In genomic region chr12:48106574-48107251, GRCh38 we compare ENCODE assay signal across 8 cellular contexts. TPM values are rescaled to one million over a fixed set of nuclear protein-coding genes. Genes with fewer than 3 reads are reported as not detected.
DNase-seq lines count a peak whose midpoint lies in the region; ATAC-seq and TF ChIP-seq lines count a peak whose summit lies in the region.

No MANE protein-coding gene starts in this region.

- H3K9me3 ChIP-seq in CD4-positive, alpha-beta memory T cell (ENCODE audit: control insufficient read depth in 1 of 2, low read length in 2 of 2): no peaks in the 10 kb centered on the region

- intact Hi-C loops in CD4-positive, alpha-beta memory T cell (cut with micrococcal nuclease): loop anchor here (1.0 to 5.0 kb wide), 4 partner anchors 13 to 144 kb away; partner anchors contain the start of genes ASB8, PFKM and TMEM106C
- intact Hi-C loops in dendritic cell treated with granulocyte-macrophage colony-stimulating factor and Interleukin-4, amounts not matched to agents 40 ng/mL and 50 ng/mL, for 4 days (cut with micrococcal nuclease): loop anchor here (1.0 to 10.0 kb wide), 2 partner anchors 51 to 608 kb away; partner anchors contain the start of genes ASB8 and CCNT1

- no peaks in the 10 kb centered on the region for H3K36me3 ChIP-seq in CD4-positive, alpha-beta memory T cell (ENCODE audit: insufficient read depth, low read length)
- no peaks in the 10 kb centered on the region for H3K36me3 ChIP-seq in KMS-11 (ENCODE audit: insufficient read depth)

- peak overlapping the region; percentile 95 for H3K9ac ChIP-seq in KMS-11

- peak overlapping the region; percentile 90 for H3K4me2 ChIP-seq in KMS-11

- peak overlapping the region; percentile 77 for H2AFZ ChIP-seq in KMS-11 (ENCODE audit: low read depth)

- no peak for ATAC-seq in GM18498 (IDR thresholded peaks at IDR 0.05; ENCODE audit: unreplicated experiment)
- no peak for ATAC-seq in HG02938 (IDR thresholded peaks at IDR 0.05; ENCODE audit: unreplicated experiment)

- no peaks in the 10 kb centered on the region for H3K9me3 Mint-ChIP-seq in CD4-positive, alpha-beta memory T cell
- H3K9me3 Mint-ChIP-seq in dendritic cell treated with granulocyte-macrophage colony-stimulating factor and Interleukin-4, amounts not matched to agents 40 ng/mL and 50 ng/mL, for 4 days: no peaks in the 10 kb centered on the region
- H3K9me3 Mint-ChIP-seq in neural crest cell: no peaks in the 10 kb centered on the region

- H3K27ac ChIP-seq in CD4-positive, alpha-beta memory T cell (ENCODE audit: low read depth, low read length): peak overlapping the region; percentile 96
- peak overlapping the region; percentile 98 for H3K27ac ChIP-seq in KMS-11

- no peaks in the 10 kb centered on the region for H3K27me3 ChIP-seq in CD4-positive, alpha-beta memory T cell (ENCODE audit: insufficient read depth, low read length)
- no peaks in the 10 kb centered on the region for H3K27me3 ChIP-seq in KMS-11 (ENCODE audit: insufficient read depth, low read depth)

- H3K4me3 Mint-ChIP-seq in CD4-positive, alpha-beta memory T cell: peak overlapping the region; percentile 89 to 97 (median 92)
- H3K4me3 Mint-ChIP-seq in dendritic cell treated with granulocyte-macrophage colony-stimulating factor and Interleukin-4, amounts not matched to agents 40 ng/mL and 50 ng/mL, for 4 days: peak overlapping the region; percentile 89
- H3K4me3 Mint-ChIP-seq in neural crest cell: peak overlapping the region; percentile 95

- no peak for DNase-seq in CD4-positive, alpha-beta memory T cell
- no peak for DNase-seq in neural crest cell (ENCODE audit: low read depth, low spot score)
- no peak for DNase-seq in mucosa of gallbladder (ENCODE audit: low spot score)
- DNase-seq in DMS79 treated with DMSO at 0.1 percent for 48 hours (lab: John Stamatoyannopoulos, UW): no peak

- H3K4me1 Mint-ChIP-seq in CD4-positive, alpha-beta memory T cell: peaks cover 41 to 60% (median 48%) of the 10 kb centered on the region in 4 donors
- peaks cover 25% of the 10 kb centered on the region for H3K4me1 Mint-ChIP-seq in dendritic cell treated with granulocyte-macrophage colony-stimulating factor and Interleukin-4, amounts not matched to agents 40 ng/mL and 50 ng/mL, for 4 days (ENCODE audit: low read depth)
- peaks cover 30% of the 10 kb centered on the region for H3K4me1 Mint-ChIP-seq in neural crest cell

- POLR2A ChIA-PET in CD4-positive, alpha-beta memory T cell (lab: Charles Lee; ENCODE audit: partially characterized antibody): interaction anchor here (1.0 to 4.9 kb wide), 11 partner anchors 10 to 1838 kb away, joined by 3 to 90 read pairs (median 5); partner anchors contain the start of genes ASB8, CCDC184, PFKM and RPAP3

- no peaks in the 10 kb centered on the region for H4K20me1 ChIP-seq in KMS-11 (ENCODE audit: insufficient read depth)

- CTCF ChIA-PET in CD4-positive, alpha-beta memory T cell (lab: Charles Lee; ENCODE audit: partially characterized antibody): interaction anchor here (1.1 to 4.6 kb wide), 5 partner anchors 10 to 609 kb away, joined by 3 to 42 read pairs (median 3); partner anchors contain the start of genes ASB8, CCDC184, CCNT1 and TMEM106C

- H3K27ac Mint-ChIP-seq in CD4-positive, alpha-beta memory T cell: peak overlapping the region; percentile 93 to 100 (median 99)
- H3K27ac Mint-ChIP-seq in dendritic cell treated with granulocyte-macrophage colony-stimulating factor and Interleukin-4, amounts not matched to agents 40 ng/mL and 50 ng/mL, for 4 days: peak overlapping the region; percentile 98
- H3K27ac Mint-ChIP-seq in neural crest cell (ENCODE audit: unreplicated experiment): peak overlapping the region; percentile 99

- peak overlapping the region; percentile 84 to 93 for H3K4me3 ChIP-seq in CD4-positive, alpha-beta memory T cell (ENCODE audit: low read length in 2 of 2)
- H3K4me3 ChIP-seq in KMS-11 (IDR thresholded peaks at IDR 0.05; ENCODE audit: insufficient read depth, low read depth, low read length): no peak overlapping the region

- H3K27me3 Mint-ChIP-seq in CD4-positive, alpha-beta memory T cell: no peaks in the 10 kb centered on the region
- H3K27me3 Mint-ChIP-seq in dendritic cell treated with granulocyte-macrophage colony-stimulating factor and Interleukin-4, amounts not matched to agents 40 ng/mL and 50 ng/mL, for 4 days: peaks cover 14% of the 10 kb centered on the region
- H3K27me3 Mint-ChIP-seq in neural crest cell (ENCODE audit: low read depth): peaks cover 11% of the 10 kb centered on the region

- peaks cover 0 to 11% of the 10 kb centered on the region in 2 donors for H3K36me3 Mint-ChIP-seq in CD4-positive, alpha-beta memory T cell
- peaks cover 13% of the 10 kb centered on the region for H3K36me3 Mint-ChIP-seq in dendritic cell treated with granulocyte-macrophage colony-stimulating factor and Interleukin-4, amounts not matched to agents 40 ng/mL and 50 ng/mL, for 4 days (ENCODE audit: low read depth)
- H3K36me3 Mint-ChIP-seq in neural crest cell (ENCODE audit: low read depth): no peaks in the 10 kb centered on the region

- TF ChIP-seq CTCF in KMS-11 (conservative IDR thresholded peaks at IDR 0.05; ENCODE audit: low read depth, low read length) (no peak), neural crest cell (conservative IDR thresholded peaks at IDR 0.05) (no peak)

- H3K4me1 ChIP-seq in CD4-positive, alpha-beta memory T cell (ENCODE audit: insufficient read depth, low read length): peaks cover 38% of the 10 kb centered on the region
- peaks cover 42% of the 10 kb centered on the region for H3K4me1 ChIP-seq in KMS-11 (ENCODE audit: low read depth, poor library complexity, severe bottlenecking)

- H3K79me2 ChIP-seq in KMS-11 (ENCODE audit: insufficient read depth, low read depth): peaks cover 35% of the 10 kb centered on the region

RNA-seq across cellular contexts. Expression of gene SENP1, which starts 0.8 kb away (rescaled TPM):
- 10 to 100 TPM; 28.7 to 35.1 TPM for total RNA-seq in CD4-positive, alpha-beta memory T cell
- polyA plus RNA-seq in CD4-positive, alpha-beta memory T cell: 1 to 10 TPM; 6.1 to 10.0 TPM
- 44.0 and 46.9 TPM in 2 replicates for total RNA-seq in neural crest cell
- total RNA-seq in mucosa of gallbladder: 11.8 TPM

RNA-seq across cellular contexts. Expression of gene PFKM, which starts 12.5 kb away (rescaled TPM):
- total RNA-seq in CD4-positive, alpha-beta memory T cell: 10 to 100 TPM; 13.6 to 14.6 TPM
- 1 to 10 TPM; 7.8 to 8.3 TPM for polyA plus RNA-seq in CD4-positive, alpha-beta memory T cell
- total RNA-seq in neural crest cell (129 and 132 TPM in 2 replicates), mucosa of gallbladder (103 TPM)

RNA-seq across cellular contexts. Expression of gene ASB8, which starts 50.6 kb away (rescaled TPM):
- total RNA-seq in CD4-positive, alpha-beta memory T cell: 10 to 100 TPM; 61.0 to 64.6 TPM
- polyA plus RNA-seq in CD4-positive, alpha-beta memory T cell: 10 to 100 TPM; 63.1 to 64.1 TPM
- total RNA-seq in neural crest cell: 21.5 and 21.7 TPM in 2 replicates
- total RNA-seq in mucosa of gallbladder: 39.5 TPM
